ENCODE assay signal across 19 cellular contexts in the genomic region with DNA sequence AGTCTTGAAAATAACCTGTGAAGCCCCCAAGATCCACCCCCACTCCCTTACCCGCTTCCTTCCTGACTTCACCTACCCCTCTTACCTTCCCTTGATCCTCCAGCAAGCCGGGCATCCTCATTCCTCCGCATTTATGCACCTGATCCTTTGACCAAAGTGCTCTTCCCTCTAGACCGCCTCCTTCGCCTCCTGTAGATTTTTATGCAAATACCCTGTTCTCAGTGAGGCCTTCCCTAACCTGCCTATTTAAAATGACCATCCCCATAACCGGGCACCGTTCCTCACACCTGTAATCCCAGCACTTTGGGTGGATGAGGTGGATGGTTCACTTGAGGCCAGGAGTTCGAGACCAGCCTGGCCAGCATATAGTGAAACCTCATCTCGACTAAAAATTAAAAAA. TPM values are rescaled to one million over a fixed set of nuclear protein-coding genes. Genes with fewer than 3 reads are reported as not detected.
DNase-seq lines count a peak whose midpoint lies in the region; ATAC-seq and TF ChIP-seq lines count a peak whose summit lies in the region.
"Had no signal": no experiment of that assay in that cellular context is flagged by ENCODE, and none has a peak within 500 bp of the region (broad histone marks: within the 10 kb centered on the region; RNA-seq: fewer than 3 reads in every experiment).

No MANE protein-coding gene starts in this region.

- H3K4me2 ChIP-seq in HCT116 (ENCODE audit: low read length) (peak overlapping the region; percentile 93; the same call in 1 of the 2 replicates), neural progenitor cell (no peak overlapping the region)

- H3K27ac ChIP-seq in HCT116 (ENCODE audit: low read depth, low read length) (no peak overlapping the region), colonic mucosa (no peak overlapping the region), neural progenitor cell (no peak overlapping the region)

- TF ChIP-seq POLR2A in HCT116 (IDR thresholded peaks at IDR 0.05; ENCODE audit: borderline replicate concordance, extremely low read depth, insufficient read depth, insufficient read length): no peak

- POLR2A ChIA-PET in activated CD8-positive, alpha-beta T cell treated with anti-CD3 and anti-CD28 coated beads for 36 hours (lab: Charles Lee): interaction anchor here (1.0 to 1.4 kb wide), 3 partner anchors 17 to 604 kb away, joined by 3 to 5 read pairs (median 4); a partner anchor contains a TSS
- POLR2A ChIA-PET in activated CD8-positive, alpha-beta T cell treated with anti-CD3 and anti-CD28 coated beads, Interleukin-2, amount 10 ng/mL, durations not matched to agents 7 days and 5 days (lab: Charles Lee): no interaction called here
- POLR2A ChIA-PET in HCT116 (lab: Charles Lee): no interaction called here

- no TSS peak for BruUV-seq in HCT116 (replicated peaks; lab: Mats Ljungman, UMichigan)

- no peaks in the 10 kb centered on the region for H3K27me3 Mint-ChIP-seq in activated CD8-positive, alpha-beta T cell treated with anti-CD3 and anti-CD28 coated beads for 36 hours
- peaks cover 7% of the 10 kb centered on the region for H3K27me3 Mint-ChIP-seq in activated CD8-positive, alpha-beta T cell treated with anti-CD3 and anti-CD28 coated beads, Interleukin-2, amount 10 ng/mL, durations not matched to agents 7 days and 5 days (ENCODE audit: low read depth)
- peaks cover 3% of the 10 kb centered on the region for H3K27me3 Mint-ChIP-seq in neural progenitor cell (ENCODE audit: insufficient read depth, low read depth)

- H3K27me3 ChIP-seq in HCT116 (ENCODE audit: insufficient read depth, low read length): no peaks in the 10 kb centered on the region
- no peaks in the 10 kb centered on the region for H3K27me3 ChIP-seq in colonic mucosa
- peaks cover 35% of the 10 kb centered on the region for H3K27me3 ChIP-seq in neural progenitor cell
- H3K27me3 ChIP-seq: ascending aorta, esophagus muscularis mucosa, suprapubic skin had no signal

- TF ChIP-seq CTCF in activated CD8-positive, alpha-beta T cell treated with anti-CD3 and anti-CD28 coated beads for 36 hours (IDR thresholded peaks at IDR 0.05): no peak
- TF ChIP-seq CTCF in HCT116 (IDR thresholded peaks at IDR 0.05 in 2 of 3, conservative IDR thresholded peaks at IDR 0.05 in 1 of 3; ENCODE audit: borderline replicate concordance in 1 of 3, insufficient read depth in 1 of 3, low read depth in 2 of 3, low read length in 2 of 3): no peak
- no peak for TF ChIP-seq CTCF in colonic mucosa (IDR thresholded peaks at IDR 0.05)
- TF ChIP-seq CTCF in neural progenitor cell (IDR thresholded peaks at IDR 0.05): no peak

- no peaks in the 10 kb centered on the region for H4K20me1 ChIP-seq in HCT116 (ENCODE audit: insufficient read depth)
- H4K20me1 ChIP-seq in neural progenitor cell (ENCODE audit: low read depth): peaks cover 4% of the 10 kb centered on the region

- H3K4me3 Mint-ChIP-seq in activated CD8-positive, alpha-beta T cell treated with anti-CD3 and anti-CD28 coated beads for 36 hours: peak overlapping the region; percentile 32
- no peak overlapping the region for H3K4me3 Mint-ChIP-seq in activated CD8-positive, alpha-beta T cell treated with anti-CD3 and anti-CD28 coated beads, Interleukin-2, amount 10 ng/mL, durations not matched to agents 7 days and 5 days
- peak overlapping the region; percentile 81 for H3K4me3 Mint-ChIP-seq in neural progenitor cell

- no peaks in the 10 kb centered on the region for H3K9me2 ChIP-seq in HCT116 (ENCODE audit: insufficient read depth)

- H3K36me3 Mint-ChIP-seq in activated CD8-positive, alpha-beta T cell treated with anti-CD3 and anti-CD28 coated beads for 36 hours (ENCODE audit: low read depth): peaks cover 2% of the 10 kb centered on the region
- H3K36me3 Mint-ChIP-seq in activated CD8-positive, alpha-beta T cell treated with anti-CD3 and anti-CD28 coated beads, Interleukin-2, amount 10 ng/mL, durations not matched to agents 7 days and 5 days (ENCODE audit: low read depth): peaks cover 2% of the 10 kb centered on the region
- H3K36me3 Mint-ChIP-seq in neural progenitor cell: no peaks in the 10 kb centered on the region

- no peak overlapping the region for H2AFZ ChIP-seq in HCT116 (ENCODE audit: low read depth, low read length, poor library complexity, severe bottlenecking)
- no peak overlapping the region for H2AFZ ChIP-seq in neural progenitor cell (replicated peaks)

- H3K9ac ChIP-seq in HCT116 (ENCODE audit: low read length) (no peak overlapping the region), colonic mucosa (ENCODE audit: low read depth in 2 of 2, low read length in 2 of 2) (no peak overlapping the region), neural progenitor cell (no peak overlapping the region)

- H3K36me3 ChIP-seq in HCT116 (ENCODE audit: control insufficient read depth in 1 of 2, insufficient read depth in 2 of 2, low read length in 2 of 2) (no peaks in the 10 kb centered on the region), colonic mucosa (no peaks in the 10 kb centered on the region), neural progenitor cell (no peaks in the 10 kb centered on the region)
- H3K36me3 ChIP-seq: ascending aorta, esophagus muscularis mucosa, suprapubic skin had no signal

- CTCF ChIA-PET in activated CD8-positive, alpha-beta T cell treated with anti-CD3 and anti-CD28 coated beads for 36 hours (lab: Charles Lee): interaction anchor here (3.2 to 9.8 kb wide), 2 partner anchors 25 kb away, joined by 20 to 77 read pairs; no protein-coding TSS in a partner anchor
- CTCF ChIA-PET in activated CD8-positive, alpha-beta T cell treated with anti-CD3 and anti-CD28 coated beads, Interleukin-2, amount 10 ng/mL, durations not matched to agents 7 days and 5 days (lab: Charles Lee): interaction anchor here (1.0 to 2.9 kb wide), 2 partner anchors 8 to 25 kb away, joined by 3 to 14 read pairs; no protein-coding TSS in a partner anchor
- CTCF ChIA-PET in HCT116 (lab: Charles Lee): interaction anchor here (1.7 kb wide), 1 partner anchor 24 kb away, joined by 7 read pairs; no protein-coding TSS in a partner anchor

- H3K4me3 ChIP-seq in HCT116 (replicated peaks in 1 of 2; ENCODE audit: low read depth in 1 of 2, low read length in 2 of 2) (no peak overlapping the region), colonic mucosa (no peak overlapping the region), neural progenitor cell (no peak overlapping the region)

- TF ChIP-seq RAD21 in HCT116 (IDR thresholded peaks at IDR 0.05; ENCODE audit: low read depth): no peak

- H3K4me1 Mint-ChIP-seq in activated CD8-positive, alpha-beta T cell treated with anti-CD3 and anti-CD28 coated beads for 36 hours (ENCODE audit: low read depth): peaks cover 29% of the 10 kb centered on the region
- peaks cover 28% of the 10 kb centered on the region for H3K4me1 Mint-ChIP-seq in activated CD8-positive, alpha-beta T cell treated with anti-CD3 and anti-CD28 coated beads, Interleukin-2, amount 10 ng/mL, durations not matched to agents 7 days and 5 days (ENCODE audit: low read depth)
- H3K4me1 Mint-ChIP-seq in neural progenitor cell: peaks cover 24% of the 10 kb centered on the region

- no peaks in the 10 kb centered on the region for H3K9me3 Mint-ChIP-seq in activated CD8-positive, alpha-beta T cell treated with anti-CD3 and anti-CD28 coated beads for 36 hours
- no peaks in the 10 kb centered on the region for H3K9me3 Mint-ChIP-seq in activated CD8-positive, alpha-beta T cell treated with anti-CD3 and anti-CD28 coated beads, Interleukin-2, amount 10 ng/mL, durations not matched to agents 7 days and 5 days (ENCODE audit: insufficient read depth)
- no peaks in the 10 kb centered on the region for H3K9me3 Mint-ChIP-seq in neural progenitor cell

- intact Hi-C loops in activated CD8-positive, alpha-beta T cell treated with anti-CD3 and anti-CD28 coated beads for 36 hours (cut with micrococcal nuclease): no loop called here
- intact Hi-C loops in HCT116 (cut with micrococcal nuclease) (no loop called here), colonic mucosa (cut with DNase I) (no loop called here)

- H3K4me1 ChIP-seq in HCT116 (ENCODE audit: control insufficient read depth in 1 of 2, insufficient read depth in 2 of 2, low read length in 2 of 2) (peaks cover 5 to 31% of the 10 kb centered on the region in 2 experiments; a peak in 3 of 4 replicates), colonic mucosa (no peaks in the 10 kb centered on the region), neural progenitor cell (peaks cover 3% of the 10 kb centered on the region)

- peaks cover 9% of the 10 kb centered on the region for H3F3A ChIP-seq in neural progenitor cell (ENCODE audit: low read depth)

- no peaks in the 10 kb centered on the region for H3K9me3 ChIP-seq in HCT116 (ENCODE audit: control insufficient read depth in 1 of 2, insufficient read depth in 1 of 2, low read depth in 1 of 2, low read length in 2 of 2)
- no peaks in the 10 kb centered on the region for H3K9me3 ChIP-seq in colonic mucosa
- H3K9me3 ChIP-seq in neural progenitor cell (ENCODE audit: low read depth): no peaks in the 10 kb centered on the region
- H3K9me3 ChIP-seq: ascending aorta, esophagus muscularis mucosa, psoas muscle, suprapubic skin had no signal

- no peak for ATAC-seq in activated CD8-positive, alpha-beta T cell treated with anti-CD3 and anti-CD28 coated beads for 36 hours
- no peak for ATAC-seq in activated CD8-positive, alpha-beta T cell treated with anti-CD3 and anti-CD28 coated beads, Interleukin-2, amount 10 ng/mL, durations not matched to agents 7 days and 5 days
- no peak for ATAC-seq in HCT116
- ATAC-seq in HG02981 (IDR thresholded peaks at IDR 0.05; ENCODE audit: unreplicated experiment): no peak
- ATAC-seq: psoas muscle had no signal

- H3K27ac Mint-ChIP-seq in activated CD8-positive, alpha-beta T cell treated with anti-CD3 and anti-CD28 coated beads for 36 hours: peak overlapping the region; percentile 3
- no peak overlapping the region for H3K27ac Mint-ChIP-seq in activated CD8-positive, alpha-beta T cell treated with anti-CD3 and anti-CD28 coated beads, Interleukin-2, amount 10 ng/mL, durations not matched to agents 7 days and 5 days
- no peak overlapping the region for H3K27ac Mint-ChIP-seq in neural progenitor cell

- RAD21 ChIA-PET in HCT116 (lab: Charles Lee; ENCODE audit: low non-redundant PET in 1 of 2, low total read pairs in 2 of 2, uncharacterized antibody in 2 of 2, unreplicated experiment in 2 of 2): no interaction called here

- DNase-seq in activated CD8-positive, alpha-beta T cell treated with anti-CD3 and anti-CD28 coated beads for 36 hours: no peak
- DNase-seq in activated CD8-positive, alpha-beta T cell treated with anti-CD3 and anti-CD28 coated beads, Interleukin-2, amount 10 ng/mL, durations not matched to agents 7 days and 5 days: no peak
- DNase-seq in HCT116 (ENCODE audit: low read depth, low spot score): no peak
- peak; percentile 40 for DNase-seq in colonic mucosa
- DNase-seq in neural progenitor cell (ENCODE audit: low spot score): no peak
- no peak for DNase-seq in midbrain (lab: John Stamatoyannopoulos, UW)
- no peak for DNase-seq in CD1c-positive myeloid dendritic cell (ENCODE audit: extremely low spot score)
- DNase-seq: activated CD8-positive, alpha-beta memory T cell treated with anti-CD3 and anti-CD28 coated beads, Interleukin-2, amount 50 U/mL, for 48 hours; COR-L47; cortex of kidney; GDM1; head of caudate nucleus; kidney glomerular epithelial cell; NCI-H1694; psoas muscle had no signal

- H3K79me2 ChIP-seq in HCT116 (ENCODE audit: insufficient read depth, low read length) (peaks cover 29% of the 10 kb centered on the region), neural progenitor cell (ENCODE audit: low read depth) (no peaks in the 10 kb centered on the region)

RNA-seq across cellular contexts. Expression of a gene that starts 1.1 kb away (rescaled TPM):
- 10 to 100 TPM; 27.7 to 35.4 TPM for total RNA-seq in activated CD8-positive, alpha-beta T cell treated with anti-CD3 and anti-CD28 coated beads for 36 hours
- 10 to 100 TPM; 29.2 to 29.3 TPM for total RNA-seq in activated CD8-positive, alpha-beta T cell treated with anti-CD3 and anti-CD28 coated beads, Interleukin-2, amount 10 ng/mL, durations not matched to agents 7 days and 5 days
- total RNA-seq in HCT116 (2021; ENCODE audit: unreplicated experiment) (78.4 TPM), colonic mucosa (10 to 100 TPM; 43.4 to 43.9 TPM), neural progenitor cell (ENCODE audit: low replicate concordance) (6.8 and 8.2 TPM in 2 replicates)
- polyA plus RNA-seq in HCT116 (2012): 97.2 and 107 TPM in 2 replicates

RNA-seq across cellular contexts. Expression of a gene that starts 17.0 kb away (rescaled TPM):
- total RNA-seq in activated CD8-positive, alpha-beta T cell treated with anti-CD3 and anti-CD28 coated beads for 36 hours: 10 to 100 TPM; 11.1 to 11.7 TPM
- 10 to 100 TPM in 1 of 2 experiments, 1 to 10 TPM in 1; 10.0 to 13.2 TPM for total RNA-seq in activated CD8-positive, alpha-beta T cell treated with anti-CD3 and anti-CD28 coated beads, Interleukin-2, amount 10 ng/mL, durations not matched to agents 7 days and 5 days
- total RNA-seq in HCT116 (2021; ENCODE audit: unreplicated experiment): 17.6 TPM
- 16.2 and 18.0 TPM in 2 replicates for polyA plus RNA-seq in HCT116 (2012)
- total RNA-seq in colonic mucosa: 1 to 10 TPM; 2.6 to 3.1 TPM
- total RNA-seq in neural progenitor cell (ENCODE audit: low replicate concordance): 16.5 and 21.1 TPM in 2 replicates
